ENCODE assay signal across 32 cellular contexts in genomic region chr11:73942030-73942429, GRCh38. TPM values are rescaled to one million over a fixed set of nuclear protein-coding genes. Genes with fewer than 3 reads are reported as not detected.
"Had no signal": no experiment of that assay in that cellular context is flagged by ENCODE, and none has a peak within 500 bp of the region (broad histone marks: within the 10 kb centered on the region; RNA-seq: fewer than 3 reads in every experiment).

No MANE protein-coding gene starts in this region.

- H3K27me3 Mint-ChIP-seq: activated CD4-positive, alpha-beta memory T cell treated with anti-CD3 and anti-CD28 coated beads for 36 hours; activated CD4-positive, alpha-beta T cell treated with anti-CD3 and anti-CD28 coated beads, Interleukin-2, amount 10 ng/mL, durations not matched to agents 24 days and 14 days; activated naive CD4-positive, alpha-beta T cell treated with anti-CD3 and anti-CD28 coated beads, Interleukin-2, amount 50 U/mL, for 24 hours; activated naive CD8-positive, alpha-beta T cell treated with anti-CD3 and anti-CD28 coated beads, Interleukin-2, amount 50 U/mL, for 24 hours; activated T-cell treated with anti-CD3 and anti-CD28 coated beads, Interleukin-2, amount 50 U/mL, for 24 hours; stimulated activated memory B cell treated with anti-CD40 and anti-IgM and Interleukin-4, amounts not matched to agents 10 μg/mL and 1 μg/mL and 100 μg/mL, for 72 hours; stimulated activated naive CD8-positive, alpha-beta T cell treated with anti-CD3 and anti-CD28 coated beads, Interleukin-15, amount 100 ng/mL, for 72 hours; type B pancreatic cell had no signal

- DNase-seq: activated CD4-positive, alpha-beta memory T cell treated with anti-CD3 and anti-CD28 coated beads for 36 hours; activated CD4-positive, alpha-beta T cell treated with anti-CD3 and anti-CD28 coated beads, Interleukin-2, amount 10 ng/mL, durations not matched to agents 24 days and 14 days; activated CD4-positive, CD25-positive, alpha-beta regulatory T cell treated with anti-CD3 and anti-CD28 coated beads, Interleukin-2, amount 50 U/mL, for 72 hours; activated CD8-positive, alpha-beta memory T cell treated with anti-CD3 and anti-CD28 coated beads, Interleukin-2, amount 50 U/mL, for 48 hours; activated gamma-delta T cell; activated naive CD8-positive, alpha-beta T cell treated with anti-CD3 and anti-CD28 coated beads, Interleukin-2, amount 50 U/mL, for 24 hours; activated T-cell treated with anti-CD3 and anti-CD28 coated beads, Interleukin-2, amount 50 U/mL, for 24 hours; amygdala; dorsolateral prefrontal cortex; effector memory CD4-positive, alpha-beta T cell; hypothalamus; immature natural killer cell; mesenchymal stem cell; natural killer cell; occipital lobe; right lobe of liver; stimulated activated CD4-positive, alpha-beta T cell treated with anti-CD3 and anti-CD28 coated beads, Interleukin-12 subunit alpha, Interleukin-12 subunit beta, amount 100 ng/mL, for 4 hours; stimulated activated CD4-positive, alpha-beta T cell treated with anti-CD3 and anti-CD28 coated beads, Interleukin-4, amount 100 ng/mL, for 24 hours; stimulated activated CD8-positive, alpha-beta memory T cell treated with anti-CD3 and anti-CD28 coated beads, Interleukin-4, amount 100 ng/mL, for 48 hours; stimulated activated naive CD8-positive, alpha-beta T cell treated with anti-CD3 and anti-CD28 coated beads, Interleukin-15, amount 100 ng/mL, for 72 hours; substantia nigra; uterus; WERI-Rb-1 had no signal

- H3K27ac Mint-ChIP-seq: activated CD4-positive, alpha-beta memory T cell treated with anti-CD3 and anti-CD28 coated beads for 36 hours; activated CD4-positive, alpha-beta T cell treated with anti-CD3 and anti-CD28 coated beads, Interleukin-2, amount 10 ng/mL, durations not matched to agents 24 days and 14 days; activated naive CD4-positive, alpha-beta T cell treated with anti-CD3 and anti-CD28 coated beads, Interleukin-2, amount 50 U/mL, for 24 hours; activated naive CD8-positive, alpha-beta T cell treated with anti-CD3 and anti-CD28 coated beads, Interleukin-2, amount 50 U/mL, for 24 hours; activated T-cell treated with anti-CD3 and anti-CD28 coated beads, Interleukin-2, amount 50 U/mL, for 24 hours; immature natural killer cell; natural killer cell; neural progenitor cell; stimulated activated memory B cell treated with anti-CD40 and anti-IgM and Interleukin-4, amounts not matched to agents 10 μg/mL and 1 μg/mL and 100 μg/mL, for 72 hours; stimulated activated naive CD8-positive, alpha-beta T cell treated with anti-CD3 and anti-CD28 coated beads, Interleukin-15, amount 100 ng/mL, for 72 hours; type B pancreatic cell had no signal

- H3K4me1 Mint-ChIP-seq: activated CD4-positive, alpha-beta T cell treated with anti-CD3 and anti-CD28 coated beads, Interleukin-2, amount 10 ng/mL, durations not matched to agents 24 days and 14 days; activated naive CD4-positive, alpha-beta T cell treated with anti-CD3 and anti-CD28 coated beads, Interleukin-2, amount 50 U/mL, for 24 hours; central memory CD8-positive, alpha-beta T cell; immature natural killer cell; natural killer cell; neural progenitor cell; stimulated activated memory B cell treated with anti-CD40 and anti-IgM and Interleukin-4, amounts not matched to agents 10 μg/mL and 1 μg/mL and 100 μg/mL, for 72 hours had no signal

- H3K4me3 Mint-ChIP-seq: activated CD4-positive, alpha-beta memory T cell treated with anti-CD3 and anti-CD28 coated beads for 36 hours; activated CD4-positive, alpha-beta T cell treated with anti-CD3 and anti-CD28 coated beads, Interleukin-2, amount 10 ng/mL, durations not matched to agents 24 days and 14 days; activated naive CD4-positive, alpha-beta T cell treated with anti-CD3 and anti-CD28 coated beads, Interleukin-2, amount 50 U/mL, for 24 hours; activated naive CD8-positive, alpha-beta T cell treated with anti-CD3 and anti-CD28 coated beads, Interleukin-2, amount 50 U/mL, for 24 hours; activated T-cell treated with anti-CD3 and anti-CD28 coated beads, Interleukin-2, amount 50 U/mL, for 24 hours; central memory CD8-positive, alpha-beta T cell; immature natural killer cell; natural killer cell; neural progenitor cell; stimulated activated memory B cell treated with anti-CD40 and anti-IgM and Interleukin-4, amounts not matched to agents 10 μg/mL and 1 μg/mL and 100 μg/mL, for 72 hours; stimulated activated naive CD8-positive, alpha-beta T cell treated with anti-CD3 and anti-CD28 coated beads, Interleukin-15, amount 100 ng/mL, for 72 hours; type B pancreatic cell had no signal

- H3K4me3 ChIP-seq: dorsolateral prefrontal cortex, gastroesophageal sphincter, neural progenitor cell, right lobe of liver, skin epidermis, uterus had no signal

- H3K9me3 Mint-ChIP-seq: activated CD4-positive, alpha-beta T cell treated with anti-CD3 and anti-CD28 coated beads, Interleukin-2, amount 10 ng/mL, durations not matched to agents 24 days and 14 days; activated naive CD4-positive, alpha-beta T cell treated with anti-CD3 and anti-CD28 coated beads, Interleukin-2, amount 50 U/mL, for 24 hours; activated T-cell treated with anti-CD3 and anti-CD28 coated beads, Interleukin-2, amount 50 U/mL, for 24 hours; central memory CD8-positive, alpha-beta T cell had no signal

- ATAC-seq: activated naive CD8-positive, alpha-beta T cell treated with anti-CD3 and anti-CD28 coated beads, Interleukin-2, amount 50 U/mL, for 24 hours; gastroesophageal sphincter; natural killer cell; right lobe of liver; stimulated activated memory B cell treated with anti-CD40 and anti-IgM and Interleukin-4, amounts not matched to agents 10 μg/mL and 1 μg/mL and 100 μg/mL, for 72 hours; stimulated activated naive CD8-positive, alpha-beta T cell treated with anti-CD3 and anti-CD28 coated beads, Interleukin-15, amount 100 ng/mL, for 72 hours had no signal

- H3K36me3 Mint-ChIP-seq: natural killer cell had no signal

RNA-seq across cellular contexts. Expression of gene DNAJB13, which starts 8.8 kb away (rescaled TPM):
- total RNA-seq: gastroesophageal sphincter, kidney epithelial cell, right lobe of liver had no signal
- polyA plus RNA-seq: esophagus, immature natural killer cell had no signal
